Comparison of ENCODE assay signal across 25 cellular contexts in the genomic region with DNA sequence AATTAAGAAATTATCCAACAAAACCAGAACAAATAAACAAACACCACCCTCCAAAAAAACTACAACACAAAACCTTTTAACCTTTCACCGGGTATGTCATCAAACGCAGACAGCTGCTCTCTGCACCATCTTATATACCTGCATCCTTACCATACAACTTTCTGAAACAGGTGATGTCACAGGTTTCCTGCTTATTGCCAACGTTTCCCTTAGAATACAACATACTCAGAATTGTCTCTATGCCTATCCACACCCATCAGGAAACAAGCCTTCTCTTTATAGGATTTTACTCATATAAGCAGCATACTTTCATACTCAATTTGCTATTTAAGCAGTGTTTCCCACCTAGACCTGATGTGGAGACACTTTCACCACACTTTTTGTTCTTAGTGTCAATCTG.
"Had no signal": no experiment of that assay in that cellular context is flagged by ENCODE, and none has a peak within 500 bp of the region (broad histone marks: within the 10 kb centered on the region; RNA-seq: fewer than 3 reads in every experiment).

No MANE protein-coding gene starts in this region.

- H3K4me3 ChIP-seq: neural progenitor cell, ovary, psoas muscle, right lobe of liver, sigmoid colon, stomach, thoracic aorta, thyroid gland, tibial nerve, upper lobe of left lung, vagina had no signal

- H3K9me3 ChIP-seq: ovary, psoas muscle, right lobe of liver, sigmoid colon, stomach, thoracic aorta, thyroid gland, tibial nerve, upper lobe of left lung, vagina had no signal

- FAIRE-seq: small intestine, urothelium cell line had no signal

- DNase-seq: natural killer cell; occipital lobe; ovary; posterior cingulate gyrus; psoas muscle; right cardiac atrium; right lobe of liver; sigmoid colon; small intestine; stimulated activated CD4-positive, alpha-beta T cell treated with anti-CD3 and anti-CD28 coated beads, Interleukin-15, amount 100 ng/mL, for 24 hours; stimulated activated CD4-positive, alpha-beta T cell treated with anti-CD3 and anti-CD28 coated beads, Interleukin-2, amount 100 ng/mL, for 24 hours; stimulated activated CD4-positive, alpha-beta T cell treated with anti-CD3 and anti-CD28 coated beads, Interleukin-2, amount 100 ng/mL, for 48 hours; stimulated activated CD4-positive, alpha-beta T cell treated with anti-CD3 and anti-CD28 coated beads, Interleukin-4, amount 100 ng/mL, for 24 hours; stimulated activated naive B cell treated with anti-CD40 and anti-IgM and Interleukin-4, amounts not matched to agents 10 μg/mL and 1 μg/mL and 100 μg/mL, for 72 hours; stimulated activated naive CD4-positive, alpha-beta T cell treated with Interleukin-2 at 50 U/mL for 16 hours; stomach; thyroid gland; upper lobe of left lung had no signal

- H3K36me3 ChIP-seq: neural progenitor cell, ovary, right lobe of liver, thoracic aorta had no signal

- ATAC-seq: natural killer cell; psoas muscle; right cardiac atrium; right lobe of liver; stimulated activated effector memory CD8-positive, alpha-beta T cell treated with anti-CD3 and anti-CD28 coated beads, Interleukin-12 subunit alpha, Interleukin-12 subunit beta, amount 100 ng/mL, for 72 hours; stimulated activated naive B cell treated with anti-CD40 and anti-IgM and Interleukin-4, amounts not matched to agents 10 μg/mL and 1 μg/mL and 100 μg/mL, for 72 hours had no signal

- H3K4me1 ChIP-seq: neural progenitor cell, parathyroid adenoma, psoas muscle, right lobe of liver, thyroid gland, tibial nerve, upper lobe of left lung, vagina had no signal

- H3K27ac ChIP-seq: neural progenitor cell, ovary, parathyroid adenoma, psoas muscle, right lobe of liver, sigmoid colon, stomach, thoracic aorta, thyroid gland, tibial nerve, upper lobe of left lung, vagina had no signal
